In genomic region chr19:58356236-58356970, GRCh38 we compare ENCODE assay signal across 6 cellular contexts. TPM values are rescaled to one million over a fixed set of nuclear protein-coding genes. Genes with fewer than 3 reads are reported as not detected.
DNase-seq lines count a peak whose midpoint lies in the region; ATAC-seq and TF ChIP-seq lines count a peak whose summit lies in the region.

No MANE protein-coding gene starts in this region.

- H3K4me1 ChIP-seq in thoracic aorta (ENCODE audit: control insufficient read depth in 1 of 2, low read depth in 2 of 2): peaks cover under 1 to 1% of the 10 kb centered on the region in 2 donors

- no peak overlapping the region for H3K27ac ChIP-seq in thoracic aorta

- POLR2A ChIA-PET in activated CD4-positive, alpha-beta memory T cell treated with anti-CD3 and anti-CD28 coated beads, Interleukin-2, amount 10 ng/mL, durations not matched to agents 7 days and 5 days (lab: Charles Lee): interaction anchor here (0.8 to 2.8 kb wide), 6 partner anchors 9 to 173 kb away, joined by 3 to 16 read pairs (median 4); partner anchors contain the start of genes ZBTB45 and ZNF274

- H3K27ac Mint-ChIP-seq in activated CD4-positive, alpha-beta memory T cell treated with anti-CD3 and anti-CD28 coated beads, Interleukin-2, amount 10 ng/mL, durations not matched to agents 7 days and 5 days: no peak overlapping the region
- H3K27ac Mint-ChIP-seq in glutamatergic neuron (ENCODE audit: unreplicated experiment): no peak overlapping the region

- no peaks in the 10 kb centered on the region for H3K9me3 ChIP-seq in thoracic aorta

- CTCF ChIA-PET in activated CD4-positive, alpha-beta memory T cell treated with anti-CD3 and anti-CD28 coated beads, Interleukin-2, amount 10 ng/mL, durations not matched to agents 7 days and 5 days (lab: Charles Lee): interaction anchor here (0.7 kb wide), 1 partner anchor 173 kb away, joined by 3 read pairs; no protein-coding TSS in a partner anchor

- peak; percentile 46 for DNase-seq in activated CD4-positive, alpha-beta memory T cell treated with anti-CD3 and anti-CD28 coated beads, Interleukin-2, amount 10 ng/mL, durations not matched to agents 7 days and 5 days
- DNase-seq in glutamatergic neuron (peak; percentile 44), thoracic aorta (ENCODE audit: low spot score) (no peak), mesenteric fat pad (ENCODE audit: low spot score) (no peak)

- no peaks in the 10 kb centered on the region for H3K27me3 ChIP-seq in thoracic aorta (replicated peaks; ENCODE audit: insufficient read depth)

- no peaks in the 10 kb centered on the region for H3K9me3 Mint-ChIP-seq in activated CD4-positive, alpha-beta memory T cell treated with anti-CD3 and anti-CD28 coated beads, Interleukin-2, amount 10 ng/mL, durations not matched to agents 7 days and 5 days
- H3K9me3 Mint-ChIP-seq in glutamatergic neuron (ENCODE audit: unreplicated experiment): peaks cover 18% of the 10 kb centered on the region

- no peak for TF ChIP-seq CTCF in glutamatergic neuron (IDR thresholded peaks at IDR 0.05; ENCODE audit: partially characterized antibody, unreplicated experiment)
- TF ChIP-seq CTCF in thoracic aorta (IDR thresholded peaks at IDR 0.05): no peak

- H3K4me3 ChIP-seq in thoracic aorta: peak overlapping the region; percentile 52

- H3K27me3 Mint-ChIP-seq in activated CD4-positive, alpha-beta memory T cell treated with anti-CD3 and anti-CD28 coated beads, Interleukin-2, amount 10 ng/mL, durations not matched to agents 7 days and 5 days: peaks cover 4% of the 10 kb centered on the region
- H3K27me3 Mint-ChIP-seq in glutamatergic neuron (ENCODE audit: unreplicated experiment): peaks cover 6% of the 10 kb centered on the region

- ATAC-seq in thoracic aorta (ENCODE audit: insufficient number of reproducible peaks, low FRiP score, low read depth) (no peak), HG03108 (IDR thresholded peaks at IDR 0.05; ENCODE audit: unreplicated experiment) (no peak), HG03571 (IDR thresholded peaks at IDR 0.05; ENCODE audit: unreplicated experiment) (no peak)

- no peaks in the 10 kb centered on the region for H3K36me3 ChIP-seq in thoracic aorta

- H3K4me1 Mint-ChIP-seq in activated CD4-positive, alpha-beta memory T cell treated with anti-CD3 and anti-CD28 coated beads, Interleukin-2, amount 10 ng/mL, durations not matched to agents 7 days and 5 days: peaks cover 15% of the 10 kb centered on the region
- H3K4me1 Mint-ChIP-seq in glutamatergic neuron (ENCODE audit: low read depth, unreplicated experiment): no peaks in the 10 kb centered on the region

- peaks cover under 1% of the 10 kb centered on the region for H3K36me3 Mint-ChIP-seq in activated CD4-positive, alpha-beta memory T cell treated with anti-CD3 and anti-CD28 coated beads, Interleukin-2, amount 10 ng/mL, durations not matched to agents 7 days and 5 days (ENCODE audit: low read depth)
- no peaks in the 10 kb centered on the region for H3K36me3 Mint-ChIP-seq in glutamatergic neuron (ENCODE audit: unreplicated experiment)

- peak overlapping the region; percentile 24 for H3K4me3 Mint-ChIP-seq in activated CD4-positive, alpha-beta memory T cell treated with anti-CD3 and anti-CD28 coated beads, Interleukin-2, amount 10 ng/mL, durations not matched to agents 7 days and 5 days
- H3K4me3 Mint-ChIP-seq in glutamatergic neuron (ENCODE audit: unreplicated experiment): peak overlapping the region; percentile 34

RNA-seq across cellular contexts. Expression of gene A1BG, which starts 3.1 kb away (rescaled TPM):
- 1 to 10 TPM; 8.5 to 9.9 TPM for total RNA-seq in activated CD4-positive, alpha-beta memory T cell treated with anti-CD3 and anti-CD28 coated beads, Interleukin-2, amount 10 ng/mL, durations not matched to agents 7 days and 5 days
- total RNA-seq in glutamatergic neuron (ENCODE audit: unreplicated experiment) (27.3 TPM), thoracic aorta (10 to 100 TPM in 1 of 2 donors, 1 to 10 TPM in 1; 1.9 to 10.0 TPM), mesenteric fat pad (8.4 TPM)

RNA-seq across cellular contexts. Expression of gene ZNF497, which starts 6.1 kb away (rescaled TPM):
- total RNA-seq in activated CD4-positive, alpha-beta memory T cell treated with anti-CD3 and anti-CD28 coated beads, Interleukin-2, amount 10 ng/mL, durations not matched to agents 7 days and 5 days: 1 to 10 TPM; 1.1 to 1.2 TPM
- total RNA-seq in glutamatergic neuron (ENCODE audit: unreplicated experiment) (3.5 TPM), thoracic aorta (1 to 10 TPM in 1 of 2 donors, not detected in 1; 2.3 TPM), mesenteric fat pad (0.19 TPM)

RNA-seq across cellular contexts. Expression of gene ZNF837, which starts 24.4 kb away (rescaled TPM):
- 1 to 10 TPM; 1.7 TPM for total RNA-seq in activated CD4-positive, alpha-beta memory T cell treated with anti-CD3 and anti-CD28 coated beads, Interleukin-2, amount 10 ng/mL, durations not matched to agents 7 days and 5 days
- total RNA-seq in glutamatergic neuron (ENCODE audit: unreplicated experiment) (2.0 TPM), thoracic aorta (1 to 10 TPM; 1.6 to 3.9 TPM), mesenteric fat pad (0.48 TPM)

RNA-seq across cellular contexts. Expression of gene ZSCAN22, which starts 29.6 kb away (rescaled TPM):
- total RNA-seq in activated CD4-positive, alpha-beta memory T cell treated with anti-CD3 and anti-CD28 coated beads, Interleukin-2, amount 10 ng/mL, durations not matched to agents 7 days and 5 days: 1 to 10 TPM; 5.4 to 5.7 TPM
- total RNA-seq in glutamatergic neuron (ENCODE audit: unreplicated experiment) (4.9 TPM), thoracic aorta (1 to 10 TPM; 1.1 to 4.2 TPM), mesenteric fat pad (2.5 TPM)

RNA-seq across cellular contexts. Expression of gene RPS5, which starts 30.7 kb away (rescaled TPM):
- 100 to 1,000 TPM; 785 to 801 TPM for total RNA-seq in activated CD4-positive, alpha-beta memory T cell treated with anti-CD3 and anti-CD28 coated beads, Interleukin-2, amount 10 ng/mL, durations not matched to agents 7 days and 5 days
- total RNA-seq in glutamatergic neuron (ENCODE audit: unreplicated experiment) (571 TPM), thoracic aorta (100 to 1,000 TPM; 747 to 789 TPM), mesenteric fat pad (673 TPM)

Comparison
In these comparisons a context has a peak if more than half of its experiments do, and no peak if none do; other contexts are left out.
1. DNase-seq: peak in activated CD4-positive, alpha-beta memory T cell treated with anti-CD3 and anti-CD28 coated beads, Interleukin-2, amount 10 ng/mL, durations not matched to agents 7 days and 5 days (single experiment) and glutamatergic neuron (single experiment); none in thoracic aorta (single experiment) and mesenteric fat pad (single experiment).